ENCODE assay signal across 20 cellular contexts in the genomic region with DNA sequence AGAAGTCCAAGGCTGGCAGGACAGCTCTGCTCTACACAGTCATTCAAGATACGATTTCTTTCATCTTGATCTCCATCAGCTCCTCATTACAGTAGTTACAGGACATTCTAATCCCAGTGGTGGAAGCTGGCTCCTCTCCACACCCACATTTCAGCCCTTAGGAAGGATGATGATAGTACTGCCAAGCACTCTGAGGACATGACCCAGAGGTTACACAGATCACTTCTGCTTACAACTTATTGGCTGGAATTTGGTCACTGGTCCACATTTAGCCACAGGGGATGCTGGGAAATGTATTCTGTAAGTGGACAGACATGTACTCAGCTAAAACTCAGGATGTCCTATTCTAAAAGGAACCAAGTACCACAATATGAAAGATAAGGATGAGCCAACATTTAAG.
DNase-seq lines count a peak whose midpoint lies in the region; TF ChIP-seq lines count a peak whose summit lies in the region.
"Had no signal": no experiment of that assay in that cellular context is flagged by ENCODE, and none has a peak within 500 bp of the region (broad histone marks: within the 10 kb centered on the region; RNA-seq: fewer than 3 reads in every experiment).

No MANE protein-coding gene starts in this region.

- H4K20me1 ChIP-seq in mammary epithelial cell (ENCODE audit: insufficient read depth, low read length) = no peaks in the 10 kb centered on the region

- H3K4me1 ChIP-seq in BE2C (no peaks in the 10 kb centered on the region), mammary epithelial cell (ENCODE audit: insufficient read depth, low read length) (no peaks in the 10 kb centered on the region)
- H3K4me1 ChIP-seq: HAP-1 had no signal

- BruUV-seq in mammary epithelial cell (replicated peaks; lab: Mats Ljungman, UMichigan) = no TSS peak

- no peak overlapping the region for H2AFZ ChIP-seq in mammary epithelial cell (ENCODE audit: low read depth, low read length)

- whole genome bisulfite sequencing in mammary epithelial cell (ENCODE audit: low coverage, missing lambda C conversion rate) = 0% methylated on average over 1 of the region's 1 CpG

- H3K4me3 ChIP-seq in MG63 = no peak overlapping the region
- no peak overlapping the region for H3K4me3 ChIP-seq in BE2C (ENCODE audit: low read depth, low read length)
- H3K4me3 ChIP-seq in mammary epithelial cell (replicated peaks in 1 of 3; ENCODE audit: insufficient read depth in 1 of 3, low read depth in 2 of 3, low read length in 3 of 3) = no peak overlapping the region
- H3K4me3 ChIP-seq: esophagus squamous epithelium, HAP-1 had no signal

- H3K27ac ChIP-seq in mammary epithelial cell (ENCODE audit: insufficient read depth, low read depth, low read length) = no peak overlapping the region
- H3K27ac ChIP-seq: esophagus squamous epithelium had no signal

- H3K36me3 ChIP-seq in MG63 (no peaks in the 10 kb centered on the region), BE2C (no peaks in the 10 kb centered on the region), mammary epithelial cell (ENCODE audit: insufficient read depth, low read length) (no peaks in the 10 kb centered on the region)
- H3K36me3 ChIP-seq: esophagus squamous epithelium, HAP-1 had no signal

- intact Hi-C loops in mammary epithelial cell (cut with micrococcal nuclease) = no loop called here

- no peak overlapping the region for H3K4me2 ChIP-seq in mammary epithelial cell (ENCODE audit: insufficient read depth, low read depth, low read length)

- no peak for TF ChIP-seq CTCF in BE2C (IDR thresholded peaks at IDR 0.05; ENCODE audit: low read depth, low read length)
- TF ChIP-seq CTCF in mammary epithelial cell (conservative IDR thresholded peaks at IDR 0.05 in 1 of 2, IDR thresholded peaks at IDR 0.05 in 1 of 2; ENCODE audit: extremely low read depth in 1 of 2, insufficient read depth in 1 of 2, low read depth in 1 of 2, low read length in 2 of 2) = no peak

- dilution Hi-C loops in mammary epithelial cell (cut with HindIII; ENCODE audit: low sequenced_read_pairs) = no loop called here

- CTCF ChIA-PET in mammary epithelial cell (lab: Charles Lee; ENCODE audit: low non-redundant PET) = no interaction called here

- no peak overlapping the region for H3K9ac ChIP-seq in mammary epithelial cell (ENCODE audit: insufficient read depth, low read length)

- H3K27me3 ChIP-seq in MG63 (no peaks in the 10 kb centered on the region), BE2C (no peaks in the 10 kb centered on the region), mammary epithelial cell (ENCODE audit: insufficient read depth, low read length) (no peaks in the 10 kb centered on the region)
- H3K27me3 ChIP-seq: esophagus squamous epithelium had no signal

- no peaks in the 10 kb centered on the region for H3K79me2 ChIP-seq in mammary epithelial cell (ENCODE audit: insufficient read depth, low read length)

- DNase-seq in EH (ENCODE audit: low read depth) (peak; percentile 43), MG63 (peak; percentile 7), fibroblast of peridontal ligament (ENCODE audit: extremely low read depth) (peak; percentile 57), myocyte (ENCODE audit: low read depth) (peak; percentile 62), COR-L47 (lab: John Stamatoyannopoulos, UW) (no peak), BE2C (no peak), mammary epithelial cell (no peak), activated gamma-delta T cell (lab: John Stamatoyannopoulos, UW) (no peak)
- DNase-seq: activated CD4-positive, CD25-positive, alpha-beta regulatory T cell treated with anti-CD3 and anti-CD28 coated beads, Interleukin-2, amount 50 U/mL, for 72 hours; activated CD8-positive, alpha-beta memory T cell treated with anti-CD3 and anti-CD28 coated beads for 24 hours; activated T-cell treated with anti-CD3 and anti-CD28 coated beads, Interleukin-2, amount 50 U/mL, for 48 hours; CD8-positive, alpha-beta memory T cell; DMS79; effector memory CD4-positive, alpha-beta T cell; esophagus squamous epithelium; NCI-H1417; NCI-H2171; NCI-H524 treated with DMSO at 0.1 percent for 48 hours; occipital lobe had no signal

- in situ Hi-C loops in mammary epithelial cell (cut with MboI; ENCODE audit: low sequenced_read_pairs in 2 of 2) = no loop called here

- H3K9me3 ChIP-seq in MG63 (no peaks in the 10 kb centered on the region; the same call in 1 of the 2 replicates), BE2C (no peaks in the 10 kb centered on the region), mammary epithelial cell (replicated peaks; ENCODE audit: insufficient read depth, low read length) (no peaks in the 10 kb centered on the region)
- H3K9me3 ChIP-seq: esophagus squamous epithelium had no signal

Comparison
In these comparisons a context has a peak if more than half of its experiments do, and no peak if none do; other contexts are left out.
1. DNase-seq: peak in EH (single experiment), MG63 (single experiment), fibroblast of peridontal ligament (single experiment) and myocyte (single experiment); none in COR-L47 (single experiment), BE2C (single experiment), mammary epithelial cell (single experiment) and activated gamma-delta T cell (single experiment).